In the genomic region with DNA sequence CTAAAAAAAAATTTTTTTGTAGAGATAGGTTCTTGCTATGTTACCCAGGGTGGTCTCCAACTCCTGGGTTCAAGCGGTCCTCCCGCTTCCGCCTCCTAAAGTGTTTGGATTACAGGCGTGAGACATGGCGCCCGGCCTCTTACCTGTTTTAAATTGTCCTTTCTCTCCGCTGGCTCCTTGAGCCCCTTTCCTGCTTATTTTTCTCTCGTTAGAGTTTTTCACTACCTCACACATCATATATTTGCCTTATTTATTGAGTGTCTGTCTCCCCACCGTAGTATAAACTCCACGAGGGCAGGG, we compare ENCODE assay signal across 8 cellular contexts. TPM values are rescaled to one million over a fixed set of nuclear protein-coding genes. Genes with fewer than 3 reads are reported as not detected.
DNase-seq lines count a peak whose midpoint lies in the region; ATAC-seq, FAIRE-seq and TF ChIP-seq lines count a peak whose summit lies in the region.

No MANE protein-coding gene starts in this region.

- H3K27me3 ChIP-seq in keratinocyte (ENCODE audit: control insufficient read depth, extremely low read depth, insufficient read depth, low read length) = peaks cover 8% of the 10 kb centered on the region

- peak overlapping the region; percentile 54 for H3K27ac ChIP-seq in keratinocyte (ENCODE audit: control insufficient read depth, insufficient read depth, low read length)

- no peak overlapping the region for H3K27ac Mint-ChIP-seq in activated naive CD8-positive, alpha-beta T cell treated with anti-CD3 and anti-CD28 coated beads for 36 hours
- peak overlapping the region in 1 of 2 donors; percentile 61 for H3K27ac Mint-ChIP-seq in stimulated activated naive CD8-positive, alpha-beta T cell treated with anti-CD3 and anti-CD28 coated beads, Interleukin-15, amount 100 ng/mL, for 72 hours

- no peak for ATAC-seq in stimulated activated naive CD8-positive, alpha-beta T cell treated with anti-CD3 and anti-CD28 coated beads, Interleukin-15, amount 100 ng/mL, for 72 hours
- no peak for ATAC-seq in HG03097 (IDR thresholded peaks at IDR 0.05; ENCODE audit: low FRiP score, unreplicated experiment)

- H3K36me3 ChIP-seq in keratinocyte (ENCODE audit: control insufficient read depth in 2 of 2, extremely low read depth in 1 of 2, insufficient read depth in 2 of 2, low read length in 2 of 2) = no peaks in the 10 kb centered on the region

- H3K4me3 Mint-ChIP-seq in activated naive CD8-positive, alpha-beta T cell treated with anti-CD3 and anti-CD28 coated beads for 36 hours = peak overlapping the region; percentile 84
- peak overlapping the region; percentile 93 to 95 for H3K4me3 Mint-ChIP-seq in stimulated activated naive CD8-positive, alpha-beta T cell treated with anti-CD3 and anti-CD28 coated beads, Interleukin-15, amount 100 ng/mL, for 72 hours

- H3K4me2 ChIP-seq in keratinocyte (ENCODE audit: control insufficient read depth, extremely low read depth, insufficient read depth, low read depth, low read length) = peak overlapping the region; percentile 95

- H3K9ac ChIP-seq in keratinocyte (ENCODE audit: control insufficient read depth, extremely low read depth, insufficient read depth, low read length) = peak overlapping the region; percentile 63

- H3K9me1 ChIP-seq in keratinocyte (ENCODE audit: control insufficient read depth, extremely low read depth, insufficient read depth, low read length) = no peaks in the 10 kb centered on the region

- H4K20me1 ChIP-seq in keratinocyte (ENCODE audit: control insufficient read depth, extremely low read depth, insufficient read depth, low read length) = peaks cover 5% of the 10 kb centered on the region

- no peak for TF ChIP-seq CTCF in keratinocyte (optimal IDR thresholded peaks at IDR 0.05 in 1 of 3, IDR thresholded peaks at IDR 0.05 in 1 of 3, conservative IDR thresholded peaks at IDR 0.05 in 1 of 3; ENCODE audit: extremely low read depth in 1 of 3, insufficient read depth in 2 of 3, low read length in 3 of 3)

- peak overlapping the region; percentile 50 to 86 (median 82) for H3K4me3 ChIP-seq in keratinocyte (ENCODE audit: control insufficient read depth in 2 of 3, extremely low read depth in 1 of 3, insufficient read depth in 2 of 3, low read depth in 1 of 3, low read length in 3 of 3)

- H3K9me3 Mint-ChIP-seq in activated naive CD8-positive, alpha-beta T cell treated with anti-CD3 and anti-CD28 coated beads for 36 hours = no peaks in the 10 kb centered on the region
- no peaks in the 10 kb centered on the region for H3K9me3 Mint-ChIP-seq in stimulated activated naive CD8-positive, alpha-beta T cell treated with anti-CD3 and anti-CD28 coated beads, Interleukin-15, amount 100 ng/mL, for 72 hours

- peaks cover 15% of the 10 kb centered on the region for H3K4me1 Mint-ChIP-seq in activated naive CD8-positive, alpha-beta T cell treated with anti-CD3 and anti-CD28 coated beads for 36 hours
- H3K4me1 Mint-ChIP-seq in stimulated activated naive CD8-positive, alpha-beta T cell treated with anti-CD3 and anti-CD28 coated beads, Interleukin-15, amount 100 ng/mL, for 72 hours = peaks cover 26% of the 10 kb centered on the region

- no peaks in the 10 kb centered on the region for H3K79me2 ChIP-seq in keratinocyte (ENCODE audit: control insufficient read depth, insufficient read depth, low read length)

- H3K9me3 ChIP-seq in keratinocyte (ENCODE audit: control insufficient read depth, low read depth, low read length) = no peaks in the 10 kb centered on the region

- H3K4me1 ChIP-seq in keratinocyte (ENCODE audit: control insufficient read depth, extremely low read depth, insufficient read depth, low read length) = peaks cover 17% of the 10 kb centered on the region

- DNase-seq in NCI-H748 (lab: John Stamatoyannopoulos, UW; ENCODE audit: unreplicated experiment) = peak; percentile 53
- DNase-seq in NCI-H748 treated with DMSO at 0.1 percent for 48 hours (lab: John Stamatoyannopoulos, UW) = no peak
- DNase-seq in activated naive CD8-positive, alpha-beta T cell treated with anti-CD3 and anti-CD28 coated beads for 36 hours = no peak
- no peak for DNase-seq in keratinocyte (ENCODE audit: low read depth, low spot score)
- no peak for DNase-seq in stimulated activated naive CD8-positive, alpha-beta T cell treated with anti-CD3 and anti-CD28 coated beads, Interleukin-15, amount 100 ng/mL, for 72 hours
- no peak for DNase-seq in HK-2 (ENCODE audit: unreplicated experiment)
- DNase-seq in COLO668 (lab: John Stamatoyannopoulos, UW; ENCODE audit: unreplicated experiment) = no peak

- peaks cover 57% of the 10 kb centered on the region for H3K27me3 Mint-ChIP-seq in activated naive CD8-positive, alpha-beta T cell treated with anti-CD3 and anti-CD28 coated beads for 36 hours
- peaks cover 70% of the 10 kb centered on the region for H3K27me3 Mint-ChIP-seq in stimulated activated naive CD8-positive, alpha-beta T cell treated with anti-CD3 and anti-CD28 coated beads, Interleukin-15, amount 100 ng/mL, for 72 hours

- FAIRE-seq in keratinocyte (lab: Jason Lieb, UNC) = no peak

- H2AFZ ChIP-seq in keratinocyte (ENCODE audit: control insufficient read depth, low read length) = peak overlapping the region; percentile 98

- H3K36me3 Mint-ChIP-seq in activated naive CD8-positive, alpha-beta T cell treated with anti-CD3 and anti-CD28 coated beads for 36 hours = no peaks in the 10 kb centered on the region

- dilution Hi-C loops in keratinocyte (cut with MboI; ENCODE audit: extremely low pct_ligation_motif_present, low sequenced_read_pairs) = no loop called here

RNA-seq across cellular contexts. Expression of gene SEC14L5, which starts 0.8 kb away (rescaled TPM):
- under 1 TPM; 0.04 to 0.10 TPM for total RNA-seq in activated naive CD8-positive, alpha-beta T cell treated with anti-CD3 and anti-CD28 coated beads for 36 hours
- polyA plus RNA-seq in keratinocyte = 0.04 to 0.08 TPM in 2 of 3 replicates, not detected in the other
- not detected for polyA plus RNA-seq in keratinocyte (2011; ENCODE audit: low read depth)
- polyA plus RNA-seq in keratinocyte (2011; cell fraction: cytosol; rRNA removed) = 0.01 TPM in 2 replicates
- polyA plus RNA-seq in keratinocyte (2011; cell fraction: nucleus; rRNA removed) = 0.10 TPM in 1 of 2 replicates, not detected in the other
- polyA plus RNA-seq in keratinocyte (2012; ENCODE audit: low replicate concordance) = 0.18 and 0.23 TPM in 2 replicates
- polyA minus RNA-seq in keratinocyte = not detected in 3 replicates
- polyA minus RNA-seq in keratinocyte (2011; cell fraction: cytosol; rRNA and poly(A)+ RNA removed) = not detected
- not detected in 2 replicates for polyA minus RNA-seq in keratinocyte (2011; cell fraction: nucleus; rRNA and poly(A)+ RNA removed)

RNA-seq across cellular contexts. Expression of gene PPL, which starts 20.4 kb away (rescaled TPM):
- total RNA-seq in activated naive CD8-positive, alpha-beta T cell treated with anti-CD3 and anti-CD28 coated beads for 36 hours = not detected
- polyA plus RNA-seq in keratinocyte = 23.5 to 26.6 TPM (median 25.3 TPM) in 3 replicates
- polyA plus RNA-seq in keratinocyte (2011; ENCODE audit: low read depth) = 237 TPM
- polyA plus RNA-seq in keratinocyte (2011; cell fraction: cytosol; rRNA removed) = 12.3 and 19.0 TPM in 2 replicates
- 72.2 and 79.3 TPM in 2 replicates for polyA plus RNA-seq in keratinocyte (2011; cell fraction: nucleus; rRNA removed)
- 50.0 and 150 TPM in 2 replicates for polyA plus RNA-seq in keratinocyte (2012; ENCODE audit: low replicate concordance)
- 41.8 to 81.9 TPM (median 44.7 TPM) in 3 replicates for polyA minus RNA-seq in keratinocyte
- polyA minus RNA-seq in keratinocyte (2011; cell fraction: cytosol; rRNA and poly(A)+ RNA removed) = 23.4 TPM
- 53.6 and 54.8 TPM in 2 replicates for polyA minus RNA-seq in keratinocyte (2011; cell fraction: nucleus; rRNA and poly(A)+ RNA removed)
